Comparison of ENCODE assay signal across 8 cellular contexts in genomic region chr14:93132472-93133065, GRCh38. TPM values are rescaled to one million over a fixed set of nuclear protein-coding genes. Genes with fewer than 3 reads are reported as not detected.
DNase-seq lines count a peak whose midpoint lies in the region; ATAC-seq and TF ChIP-seq lines count a peak whose summit lies in the region.

No MANE protein-coding gene starts in this region.

- intact Hi-C loops in PC-9 (cut with micrococcal nuclease; ENCODE audit: unreplicated experiment) = no loop called here

- no TSS peak for BruUV-seq in PC-9 (replicated peaks; lab: Mats Ljungman, UMichigan)

- H3K9me3 Mint-ChIP-seq in effector memory CD8-positive, alpha-beta T cell = no peaks in the 10 kb centered on the region

- H3K36me3 ChIP-seq in BJ (ENCODE audit: control insufficient read depth, insufficient read depth, low read length) (no peaks in the 10 kb centered on the region), PC-9 (ENCODE audit: low read depth) (no peaks in the 10 kb centered on the region)

- no peak for DNase-seq in BJ (ENCODE audit: low read depth)
- peak; percentile 57 for DNase-seq in GM13976 (ENCODE audit: low spot score)
- DNase-seq in PC-9 = no peak
- peak in 1 of 3 experiments; percentile 20 for DNase-seq in effector memory CD8-positive, alpha-beta T cell
- peak; percentile 63 for DNase-seq in myocyte (ENCODE audit: low read depth)
- no peak for DNase-seq in DMS114 treated with DMSO at 0.1 percent for 48 hours (lab: John Stamatoyannopoulos, UW; ENCODE audit: unreplicated experiment)
- DNase-seq in mesenteric fat pad (ENCODE audit: low spot score) = no peak

- H3K4me3 Mint-ChIP-seq in effector memory CD8-positive, alpha-beta T cell = no peak overlapping the region

- peak; percentile 62 for ATAC-seq in effector memory CD8-positive, alpha-beta T cell (replicated peaks)
- ATAC-seq in GM19035 (IDR thresholded peaks at IDR 0.05; ENCODE audit: unreplicated experiment) = no peak

- no peak overlapping the region for H2AFZ ChIP-seq in PC-9

- H3K79me2 ChIP-seq in PC-9 (ENCODE audit: low read depth) = no peaks in the 10 kb centered on the region

- no peak overlapping the region for H3K27ac Mint-ChIP-seq in effector memory CD8-positive, alpha-beta T cell

- peaks cover 0 to 9% of the 10 kb centered on the region in 2 donors for H3K27me3 Mint-ChIP-seq in effector memory CD8-positive, alpha-beta T cell

- in situ Hi-C loops in GM13976 (cut with MboI; ENCODE audit: low sequenced_read_pairs, unreplicated experiment) = no loop called here

- peaks cover 77% of the 10 kb centered on the region for H3K4me1 ChIP-seq in PC-9 (replicated peaks; ENCODE audit: insufficient read depth)

- H3K9me2 ChIP-seq in PC-9 (ENCODE audit: insufficient read depth) = no peaks in the 10 kb centered on the region

- POLR2A ChIA-PET in BJ (lab: Charles Lee) = interaction anchor here (0.6 kb wide), 1 partner anchor 54 kb away, joined by 3 read pairs; no protein-coding TSS in a partner anchor
- POLR2A ChIA-PET in PC-9 (lab: Charles Lee; ENCODE audit: unreplicated experiment) = no interaction called here

- TF ChIP-seq CTCF in BJ (IDR thresholded peaks at IDR 0.05; ENCODE audit: insufficient read depth, low read depth, low read length) = peak; percentile 49
- TF ChIP-seq CTCF in GM13976 (IDR thresholded peaks at IDR 0.05; ENCODE audit: borderline replicate concordance, control extremely low read depth, extremely low read depth, insufficient read depth, missing control alignments) = no peak
- TF ChIP-seq CTCF in PC-9 (conservative IDR thresholded peaks at IDR 0.05) = peak; percentile 28; the same call in 1 of the 2 replicates

- H4K20me1 ChIP-seq in PC-9 (ENCODE audit: insufficient read depth) = no peaks in the 10 kb centered on the region

- peaks cover 3% of the 10 kb centered on the region for H3K36me3 Mint-ChIP-seq in effector memory CD8-positive, alpha-beta T cell (ENCODE audit: insufficient read depth)

- no peak overlapping the region for H3K4me3 ChIP-seq in BJ (ENCODE audit: low read depth, low read length)
- H3K4me3 ChIP-seq in PC-9 = no peak overlapping the region

- H3K27me3 ChIP-seq in BJ (ENCODE audit: control insufficient read depth, insufficient read depth, low read length) (peaks cover 7% of the 10 kb centered on the region), PC-9 (ENCODE audit: insufficient read depth, low read depth) (no peaks in the 10 kb centered on the region)

- H3F3A ChIP-seq in PC-9 (ENCODE audit: insufficient read depth, low read depth) = peaks cover 42% of the 10 kb centered on the region

- CTCF ChIA-PET in BJ (lab: Yijun Ruan, JAX) (interaction anchor here (0.6 to 9.5 kb wide), 15 partner anchors 9 to 201 kb away, joined by 3 to 78 read pairs (median 4); no protein-coding TSS in a partner anchor), PC-9 (lab: Charles Lee) (interaction anchor here (0.6 to 0.7 kb wide), 3 partner anchors 27 to 150 kb away, joined by 3 to 6 read pairs (median 3); no protein-coding TSS in a partner anchor)

- no peaks in the 10 kb centered on the region for H3K4me1 Mint-ChIP-seq in effector memory CD8-positive, alpha-beta T cell (ENCODE audit: low read depth in 2 of 2)

- H3K9me3 ChIP-seq in PC-9 (ENCODE audit: insufficient read depth, low read depth) = no peaks in the 10 kb centered on the region

- H3K4me2 ChIP-seq in PC-9 = no peak overlapping the region

- peak overlapping the region; percentile 8 for H3K27ac ChIP-seq in PC-9

RNA-seq across cellular contexts. Expression of gene ITPK1, which starts 16.8 kb away (rescaled TPM):
- polyA plus RNA-seq in BJ (2011; rRNA removed) = 37.0 and 49.0 TPM in 2 replicates
- 62.0 and 99.7 TPM in 2 replicates for polyA minus RNA-seq in BJ (2011; rRNA and poly(A)+ RNA removed)
- total RNA-seq in PC-9 (2021) (87.8 and 88.6 TPM in 2 replicates), myocyte (19.1 and 23.0 TPM in 2 replicates), mesenteric fat pad (267 TPM)
- 63.2 TPM for polyA plus RNA-seq in myocyte (2012)

RNA-seq across cellular contexts. Expression of gene MOAP1, which starts 52.1 kb away (rescaled TPM):
- polyA plus RNA-seq in BJ (2011; rRNA removed) = 15.5 and 20.0 TPM in 2 replicates
- polyA minus RNA-seq in BJ (2011; rRNA and poly(A)+ RNA removed) = 4.0 TPM in 2 replicates
- 9.2 and 9.3 TPM in 2 replicates for total RNA-seq in PC-9 (2021)
- 45.4 and 58.7 TPM in 2 replicates for total RNA-seq in myocyte
- polyA plus RNA-seq in myocyte (2012) = 38.9 TPM
- total RNA-seq in mesenteric fat pad = 18.7 TPM

RNA-seq across cellular contexts. Expression of gene LYSET, which starts 52.5 kb away (rescaled TPM):
- 6.8 and 12.8 TPM in 2 replicates for polyA plus RNA-seq in BJ (2011; rRNA removed)
- 1.9 and 3.7 TPM in 2 replicates for polyA minus RNA-seq in BJ (2011; rRNA and poly(A)+ RNA removed)
- total RNA-seq in PC-9 (2021) (9.5 and 14.3 TPM in 2 replicates), myocyte (10.8 and 12.2 TPM in 2 replicates), mesenteric fat pad (24.1 TPM)
- 15.4 TPM for polyA plus RNA-seq in myocyte (2012)

Comparison
In these comparisons a context has a peak if more than half of its experiments do, and no peak if none do; other contexts are left out.
1. DNase-seq: peak in GM13976 (single experiment) and myocyte (single experiment); none in BJ (single experiment), PC-9 (0 of 2), DMS114 treated with DMSO at 0.1 percent for 48 hours (single experiment) and mesenteric fat pad (single experiment).